ENCODE assay signal across 14 cellular contexts in genomic region chr2:45256867-45257641, GRCh38.
DNase-seq lines count a peak whose midpoint lies in the region; ATAC-seq and TF ChIP-seq lines count a peak whose summit lies in the region.
"Had no signal": no experiment of that assay in that cellular context is flagged by ENCODE, and none has a peak within 500 bp of the region (broad histone marks: within the 10 kb centered on the region; RNA-seq: fewer than 3 reads in every experiment).

No MANE protein-coding gene starts in this region.

- TF ChIP-seq POLR2A in IMR-90 (IDR thresholded peaks at IDR 0.05; ENCODE audit: low read depth, low read length) (no peak), thyroid gland (IDR thresholded peaks at IDR 0.05) (no peak)

- H3K4me2 ChIP-seq in IMR-90 (ENCODE audit: low read depth, low read length): no peak overlapping the region
- H3K4me2 ChIP-seq in OCI-LY1 (ENCODE audit: low read length): no peak overlapping the region

- H2BK20ac ChIP-seq in IMR-90 (ENCODE audit: low read depth, low read length): peak overlapping the region; percentile 50

- H3K9me2 ChIP-seq in OCI-LY1 (ENCODE audit: low read depth, low read length): no peaks in the 10 kb centered on the region

- no peak overlapping the region; the same call in 1 of the 2 replicates for H4K5ac ChIP-seq in IMR-90 (ENCODE audit: low read depth, low read length)

- WGBS in IMR-90 (ENCODE audit: extremely low coverage in 2 of 2, insufficient read length in 1 of 2), 2 experiments: 100% methylated on average over 1 of the region's 16 CpGs; no CpG with 5 or more reads in 1 of the 2 experiments
- 89 to 93% methylated on average over 14 to 16 of the region's 16 CpGs for WGBS in thyroid gland, 2 donors

- peak; percentile 87 for ATAC-seq in IMR-90 (ENCODE audit: low read depth)
- ATAC-seq: body of pancreas; natural killer cell treated with Interleukin-12 subunit alpha and Interleukin-12 subunit beta and Interleukin-15 and Interleukin-18, amount 100 ng/mL, for 72 hours; stimulated activated naive CD8-positive, alpha-beta T cell treated with anti-CD3 and anti-CD28 coated beads, Interleukin-15, Interleukin-2, amounts not matched to agents 100 U/mL and 50 U/mL, for 24 hours had no signal

- H3K27ac ChIP-seq in IMR-90 (ENCODE audit: insufficient read depth, low read length) (peak overlapping the region; percentile 9; the same call in 1 of the 2 replicates), OCI-LY1 (ENCODE audit: low read depth, low read length, poor library complexity, severe bottlenecking) (peak overlapping the region; percentile 43), thyroid gland (no peak overlapping the region)
- H3K27ac ChIP-seq: body of pancreas had no signal

- TF ChIP-seq CTCF in IMR-90 (conservative IDR thresholded peaks at IDR 0.05; ENCODE audit: low read depth, low read length) (no peak), OCI-LY1 (IDR thresholded peaks at IDR 0.05; ENCODE audit: low read length) (no peak), thyroid gland (IDR thresholded peaks at IDR 0.05) (no peak)

- peaks cover 28% of the 10 kb centered on the region for H3K27me3 ChIP-seq in IMR-90 (ENCODE audit: control insufficient read depth, insufficient read depth, low read length)
- H3K27me3 ChIP-seq in OCI-LY1 (ENCODE audit: insufficient read depth, low read length): no peaks in the 10 kb centered on the region
- H3K27me3 ChIP-seq in thyroid gland: no peaks in the 10 kb centered on the region
- H3K27me3 ChIP-seq: body of pancreas had no signal

- in situ Hi-C loops in IMR-90 (cut with MboI; ENCODE audit: low sequenced_read_pairs): no loop called here

- H2BK5ac ChIP-seq in IMR-90 (ENCODE audit: low read depth, low read length, poor library complexity, severe bottlenecking): no peak overlapping the region

- peak overlapping the region; percentile 6 for H2AFZ ChIP-seq in IMR-90 (replicated peaks; ENCODE audit: low read length, poor library complexity)
- H2AFZ ChIP-seq in OCI-LY1 (ENCODE audit: low read length): no peak overlapping the region

- peak overlapping the region; percentile 51 for H2AK9ac ChIP-seq in IMR-90 (replicated peaks; ENCODE audit: low read depth, low read length, poor library complexity)

- peak overlapping the region; percentile 53; the same call in 1 of the 2 replicates for H2AK5ac ChIP-seq in IMR-90 (ENCODE audit: low read depth, low read length)

- H3K9me3 ChIP-seq in IMR-90 (ENCODE audit: control insufficient read depth, insufficient read depth, low read length) (no peaks in the 10 kb centered on the region), OCI-LY1 (ENCODE audit: low read length) (no peaks in the 10 kb centered on the region), thyroid gland (no peaks in the 10 kb centered on the region)
- H3K9me3 ChIP-seq: body of pancreas had no signal

- no peak overlapping the region for H3K23ac ChIP-seq in IMR-90 (ENCODE audit: low read depth, low read length)

- peak overlapping the region; percentile 47; the same call in 1 of the 3 replicates for H2BK15ac ChIP-seq in IMR-90 (ENCODE audit: low read depth, low read length)

- H3K4me1 ChIP-seq in IMR-90 (ENCODE audit: control insufficient read depth, insufficient read depth, low read length) (peaks cover 16% of the 10 kb centered on the region), OCI-LY1 (ENCODE audit: insufficient read depth, low read length, severe bottlenecking) (peaks cover 62% of the 10 kb centered on the region), thyroid gland (peaks cover 24 to 27% of the 10 kb centered on the region in 2 donors)
- H3K4me1 ChIP-seq: body of pancreas had no signal

- POLR2A ChIA-PET in IMR-90 (lab: Charles Lee; ENCODE audit: unreplicated experiment): no interaction called here

- CTCF ChIA-PET in IMR-90 (lab: Yijun Ruan, JAX): no interaction called here

- intact Hi-C loops in IMR-90 (cut with micrococcal nuclease) (no loop called here), thyroid gland (cut with DNase I) (no loop called here)

- H3K9ac ChIP-seq in IMR-90 (ENCODE audit: low read depth, low read length): no peak overlapping the region
- no peak overlapping the region for H3K9ac ChIP-seq in OCI-LY1 (ENCODE audit: low read length)

- H3K4me3 ChIP-seq in IMR-90 (ENCODE audit: insufficient read depth, low read depth, low read length) (no peak overlapping the region), OCI-LY1 (ENCODE audit: low read depth, low read length, poor library complexity, severe bottlenecking) (no peak overlapping the region), thyroid gland (replicated peaks in 1 of 3) (no peak overlapping the region)
- H3K4me3 ChIP-seq: body of pancreas had no signal

- H3F3A ChIP-seq in OCI-LY1 (ENCODE audit: insufficient read depth, low read length): no peaks in the 10 kb centered on the region

- H3K79me2 ChIP-seq in OCI-LY1 (ENCODE audit: insufficient read depth, low read length): no peaks in the 10 kb centered on the region

- peak; percentile 64 for DNase-seq in IMR-90
- DNase-seq in iPS-NIHi7 (ENCODE audit: extremely low spot score): peak; percentile 57
- peak; percentile 72 for DNase-seq in smooth muscle cell of the brain vasculature (ENCODE audit: low read depth, low spot score)
- DNase-seq in islet precursor cell: no peak
- DNase-seq in stimulated activated CD4-positive, alpha-beta T cell treated with anti-CD3 and anti-CD28 coated beads, Interleukin-4, amount 100 ng/mL, for 24 hours: no peak
- DNase-seq in thyroid gland: no peak
- DNase-seq: activated CD4-positive, alpha-beta T cell treated with anti-CD3 and anti-CD28 coated beads for 4 hours; HCEC 1CT; immature natural killer cell; NCI-H446; stimulated activated naive CD8-positive, alpha-beta T cell treated with anti-CD3 and anti-CD28 coated beads, Interleukin-15, Interleukin-2, amounts not matched to agents 100 U/mL and 50 U/mL, for 24 hours had no signal

- no TSS peak for BruUV-seq in IMR-90 (replicated peaks; lab: Mats Ljungman, UMichigan)

- dilution Hi-C loops in IMR-90 (cut with HindIII; ENCODE audit: low sequenced_read_pairs, unreplicated experiment): no loop called here

- H3K18ac ChIP-seq in IMR-90 (ENCODE audit: low read depth, low read length): peak overlapping the region; percentile 7; the same call in 1 of the 2 replicates

- 0 out of 2 replicates have a peak overlapping the region, but pooled peaks have one; percentile 42 for H3K14ac ChIP-seq in IMR-90 (replicated peaks; ENCODE audit: low read depth, low read length)

- no peak for TF ChIP-seq RAD21 in IMR-90 (IDR thresholded peaks at IDR 0.05; ENCODE audit: low read length)

- H4K8ac ChIP-seq in IMR-90 (ENCODE audit: low read depth in 2 of 2, low read length in 2 of 2): peak overlapping the region in 1 of 2 experiments; percentile 55; a peak in 1 of 4 replicates

- no peaks in the 10 kb centered on the region for H3K79me1 ChIP-seq in IMR-90 (ENCODE audit: low read depth in 1 of 2, low read length in 2 of 2)

- H3K36me3 ChIP-seq in IMR-90 (ENCODE audit: control insufficient read depth, insufficient read depth, low read length) (no peaks in the 10 kb centered on the region), OCI-LY1 (ENCODE audit: insufficient read depth, low read length) (no peaks in the 10 kb centered on the region), thyroid gland (no peaks in the 10 kb centered on the region)

- peak overlapping the region; percentile 70 for H4K91ac ChIP-seq in IMR-90 (ENCODE audit: insufficient read depth, low read depth, low read length)

- H4K20me1 ChIP-seq in IMR-90 (ENCODE audit: insufficient read depth, low read length) (no peaks in the 10 kb centered on the region), OCI-LY1 (ENCODE audit: insufficient read depth, low read length) (no peaks in the 10 kb centered on the region)

- H2BK120ac ChIP-seq in IMR-90 (ENCODE audit: low read depth, low read length): peak overlapping the region; percentile 57

- peak overlapping the region; percentile 68 for H3K4ac ChIP-seq in IMR-90 (ENCODE audit: low read depth, low read length)

- no peak overlapping the region for H3K56ac ChIP-seq in IMR-90 (ENCODE audit: extremely low read depth, insufficient read depth, low read length)

- H3K9me1 ChIP-seq in IMR-90 (ENCODE audit: insufficient read depth, low read length): 0 out of 2 replicates have a peak, but pooled peaks cover 6% of the 10 kb centered on the region

TF ChIP-seq in IMR-90, 13 proteins besides CTCF, POLR2A, EP300 and RAD21:
- no peak for TF ChIP-seq BHLHE40 (IDR thresholded peaks at IDR 0.05; ENCODE audit: low read depth, low read length)
- TF ChIP-seq MAFK (IDR thresholded peaks at IDR 0.05; ENCODE audit: low read depth, low read length): no peak
- no peak for TF ChIP-seq RCOR1 (IDR thresholded peaks at IDR 0.05; ENCODE audit: insufficient replicate concordance, low read length)
- TF ChIP-seq CEBPB (IDR thresholded peaks at IDR 0.05; ENCODE audit: low read depth, low read length): no peak
- no peak for TF ChIP-seq FOS (IDR thresholded peaks at IDR 0.05; ENCODE audit: low read depth, low read length)
- TF ChIP-seq CHD1 (IDR thresholded peaks at IDR 0.05; ENCODE audit: low read depth, low read length): no peak
- no peak for TF ChIP-seq SMC3 (IDR thresholded peaks at IDR 0.05; ENCODE audit: low read depth, low read length)
- TF ChIP-seq RFX5 (IDR thresholded peaks at IDR 0.05; ENCODE audit: low read depth, low read length): no peak
- TF ChIP-seq NFE2L2 (IDR thresholded peaks at IDR 0.05; ENCODE audit: low read depth, low read length): no peak
- no peak for TF ChIP-seq USF2 (IDR thresholded peaks at IDR 0.05; ENCODE audit: low read depth, low read length)
- no peak for TF ChIP-seq MAZ (IDR thresholded peaks at IDR 0.05; ENCODE audit: borderline replicate concordance, low read depth, low read length)
- TF ChIP-seq MXI1 (IDR thresholded peaks at IDR 0.05; ENCODE audit: borderline replicate concordance, low read depth, low read length): no peak
- TF ChIP-seq ELK1 (IDR thresholded peaks at IDR 0.05; ENCODE audit: borderline replicate concordance, low read depth, low read length): no peak

Comparison
In these comparisons a context has a peak if more than half of its experiments do, and no peak if none do; other contexts are left out.
1. DNase-seq: peak in IMR-90 (single experiment), iPS-NIHi7 (single experiment) and smooth muscle cell of the brain vasculature (single experiment); none in islet precursor cell (single experiment), stimulated activated CD4-positive, alpha-beta T cell treated with anti-CD3 and anti-CD28 coated beads, Interleukin-4, amount 100 ng/mL, for 24 hours (single experiment) and thyroid gland (0 of 2).
2. H3K27ac ChIP-seq: peak in IMR-90 (single experiment) and OCI-LY1 (single experiment); none in thyroid gland (0 of 3).